Comparison of ENCODE assay signal across 8 cellular contexts in the genomic region with DNA sequence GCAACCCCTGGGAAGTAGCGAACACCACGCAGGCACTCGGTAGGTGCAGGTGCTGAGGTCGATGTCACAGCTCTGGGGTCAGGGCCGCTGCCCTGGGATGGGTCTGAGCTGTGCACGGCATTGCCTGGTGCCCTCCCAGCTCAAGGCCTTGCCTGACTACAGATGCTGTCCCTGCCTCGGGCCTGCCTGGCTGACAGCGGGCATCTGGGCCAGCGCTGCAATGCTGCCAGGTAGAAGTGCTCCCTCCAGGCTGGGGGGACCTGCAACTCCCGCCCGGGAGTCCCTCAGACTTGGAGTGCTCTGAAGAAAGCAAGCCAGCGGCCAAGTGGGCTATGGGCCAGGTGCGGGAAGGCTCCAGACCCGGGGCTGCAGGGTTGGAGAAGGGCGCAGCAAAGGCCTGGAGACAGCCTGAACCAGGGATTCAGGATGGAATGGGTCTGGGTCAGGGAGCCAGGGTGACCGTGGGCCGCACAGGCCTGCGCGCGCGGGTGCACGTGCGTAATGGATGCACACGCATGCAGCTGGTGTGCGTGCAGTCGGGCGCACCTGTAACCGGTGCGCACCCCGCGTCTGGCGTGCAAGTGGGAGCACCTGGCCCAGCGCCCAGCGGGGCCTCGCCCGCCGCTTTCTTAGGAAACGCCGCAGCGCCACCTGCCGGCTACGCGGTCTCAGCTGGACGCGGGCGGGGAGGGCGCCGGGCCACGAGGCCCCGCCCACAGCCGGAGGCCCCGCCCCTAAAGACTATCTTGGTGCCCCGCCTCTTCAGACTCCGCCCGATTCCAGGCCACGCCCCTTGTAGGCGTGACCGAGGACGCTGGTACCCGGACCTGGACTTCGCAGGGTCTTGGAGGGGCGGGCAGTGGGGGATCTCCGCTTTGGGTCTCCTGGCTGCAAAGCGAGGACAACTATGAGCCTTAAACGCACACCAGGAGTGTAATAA. TPM values are rescaled to one million over a fixed set of nuclear protein-coding genes. Genes with fewer than 3 reads are reported as not detected.
DNase-seq lines count a peak whose midpoint lies in the region; ATAC-seq and TF ChIP-seq lines count a peak whose summit lies in the region.

No MANE protein-coding gene starts in this region.

- CTCF ChIA-PET in Caco-2 (lab: Charles Lee), result interaction anchor here (0.5 to 2.2 kb wide), 8 partner anchors 13 to 1215 kb away, joined by 3 to 7 read pairs (median 4); no protein-coding TSS in a partner anchor

- peaks cover 7% of the 10 kb centered on the region for H3K36me3 Mint-ChIP-seq in Caco-2 (ENCODE audit: insufficient read depth, unreplicated experiment)

- H3K4me1 Mint-ChIP-seq in Caco-2 (ENCODE audit: low read depth, unreplicated experiment), result no peaks in the 10 kb centered on the region

- DNase-seq in Caco-2 (peak; percentile 83 to 92), H7 (peak; percentile 100), NCI-H1694 treated with DMSO at 0.1 percent for 48 hours (lab: John Stamatoyannopoulos, UW) (peak; percentile 69), T-helper 2 cell (peak; percentile 77 to 93 (median 83)), adrenal gland (peak; percentile 77 to 92 (median 87)), left cardiac atrium (peak; percentile 84)

- no peak overlapping the region for H3K27ac Mint-ChIP-seq in Caco-2 (ENCODE audit: unreplicated experiment)

- H3K9ac ChIP-seq in rectal smooth muscle tissue (ENCODE audit: low read length), result no peak overlapping the region

- H3K27me3 Mint-ChIP-seq in Caco-2 (ENCODE audit: insufficient read depth, unreplicated experiment), result peaks cover 3% of the 10 kb centered on the region

- H3K4me3 ChIP-seq in Caco-2 (ENCODE audit: low read depth, low read length), result no peak overlapping the region
- peak overlapping the region; percentile 21; the same call in 1 of the 2 replicates for H3K4me3 ChIP-seq in H7 (ENCODE audit: insufficient read depth, low read depth, low read length)
- no peak overlapping the region for H3K4me3 ChIP-seq in adrenal gland
- peak overlapping the region; percentile 9 for H3K4me3 ChIP-seq in rectal smooth muscle tissue (ENCODE audit: low read length)

- peak; percentile 65 to 71 for TF ChIP-seq CTCF in Caco-2 (IDR thresholded peaks at IDR 0.05; ENCODE audit: insufficient read depth in 1 of 2, low read depth in 1 of 2, low read length in 1 of 2, severe bottlenecking in 1 of 2, unreplicated experiment in 1 of 2)
- peak; percentile 30 to 80 (median 70) for TF ChIP-seq CTCF in adrenal gland (IDR thresholded peaks at IDR 0.05)

- POLR2A ChIA-PET in Caco-2 (lab: Charles Lee), result no interaction called here

- H3K4me1 ChIP-seq in Caco-2 (no peaks in the 10 kb centered on the region), adrenal gland (replicated peaks in 1 of 2) (peaks cover 0 to 5% of the 10 kb centered on the region in 2 donors), rectal smooth muscle tissue (ENCODE audit: control insufficient read depth, insufficient read depth, low read length) (no peaks in the 10 kb centered on the region)

- BruUV-seq in Caco-2 (replicated peaks; lab: Mats Ljungman, UMichigan), result no TSS peak

- intact Hi-C loops in Caco-2 (cut with micrococcal nuclease; ENCODE audit: unreplicated experiment), result loop anchor here (2.0 kb wide), 2 partner anchors 186 to 230 kb away; no protein-coding TSS in a partner anchor
- intact Hi-C loops in adrenal gland (cut with DNase I), result no loop called here
- intact Hi-C loops in left cardiac atrium (cut with DNase I), result loop anchor here (5.0 to 10.0 kb wide), 3 partner anchors 188 to 220 kb away; no protein-coding TSS in a partner anchor

- no peak for TF ChIP-seq POLR2A in adrenal gland (IDR thresholded peaks at IDR 0.05)

- no peaks in the 10 kb centered on the region for H3K9me3 Mint-ChIP-seq in Caco-2 (ENCODE audit: unreplicated experiment)

- H3K27me3 ChIP-seq in Caco-2 (replicated peaks; ENCODE audit: control insufficient read depth, insufficient read depth, low read length), result no peaks in the 10 kb centered on the region
- H3K27me3 ChIP-seq in H7 (ENCODE audit: control insufficient read depth, insufficient read depth, low read length), result peaks cover 9% of the 10 kb centered on the region
- peaks cover 18% of the 10 kb centered on the region for H3K27me3 ChIP-seq in adrenal gland
- peaks cover 4% of the 10 kb centered on the region for H3K27me3 ChIP-seq in rectal smooth muscle tissue (ENCODE audit: control insufficient read depth, insufficient read depth, low read length)

- no peaks in the 10 kb centered on the region for H3K9me3 ChIP-seq in Caco-2
- no peaks in the 10 kb centered on the region for H3K9me3 ChIP-seq in adrenal gland (replicated peaks in 1 of 3)

- H3K36me3 ChIP-seq in Caco-2 (ENCODE audit: control insufficient read depth, insufficient read depth, low read length) (no peaks in the 10 kb centered on the region), H7 (replicated peaks; ENCODE audit: control insufficient read depth, insufficient read depth, low read length) (no peaks in the 10 kb centered on the region), adrenal gland (replicated peaks in 1 of 2) (no peaks in the 10 kb centered on the region), rectal smooth muscle tissue (ENCODE audit: control insufficient read depth, insufficient read depth, low read length) (no peaks in the 10 kb centered on the region)

- ATAC-seq in left cardiac atrium, result peak; percentile 92 to 94
- no peak for ATAC-seq in HG02870 (IDR thresholded peaks at IDR 0.05; ENCODE audit: unreplicated experiment)

- no peak overlapping the region for H3K27ac ChIP-seq in adrenal gland
- H3K27ac ChIP-seq in rectal smooth muscle tissue (ENCODE audit: low read depth, low read length), result no peak overlapping the region

- peak overlapping the region; percentile 19 for H3K4me3 Mint-ChIP-seq in Caco-2 (ENCODE audit: unreplicated experiment)

- 0 to 11% (median 10%) methylated on average over 10 to 65 of the region's 65 CpGs; no CpG with 5 or more reads in 1 of the 4 donors for WGBS in adrenal gland, 4 donors

RNA-seq across cellular contexts. Expression of gene MICALL2, which starts 46.7 kb away (rescaled TPM):
- total RNA-seq in Caco-2 (2022), result 14.7 and 15.4 TPM in 2 replicates
- 5.2 and 7.6 TPM in 2 replicates for total RNA-seq in H7 (2014; rRNA removed; shearing (Covaris generic))
- total RNA-seq in adrenal gland, result 100 to 1,000 TPM in 2 of 8 donors, 10 to 100 TPM in 6; 29.9 to 174 (median 77.7) TPM
- 1,000 to 10,000 TPM in 1 of 3 donors, 100 to 1,000 TPM in 1, 1 to 10 TPM in 1; 7.9 to 1,057 (median 368) TPM for polyA plus RNA-seq in adrenal gland
- 10 to 100 TPM in 1 of 2 donors, 1 to 10 TPM in 1; 9.9 to 21.8 TPM for total RNA-seq in left cardiac atrium

Comparison
In these comparisons a context has a peak if more than half of its experiments do, and no peak if none do; other contexts are left out.
1. H3K4me3 ChIP-seq: peak in H7 (single experiment) and rectal smooth muscle tissue (single experiment); none in Caco-2 (single experiment) and adrenal gland (0 of 4).
2. intact Hi-C loops: an anchor here in Caco-2 (2.0 kb wide) and left cardiac atrium (5.0 to 10.0 kb wide); none called in adrenal gland.
3. Peak in every context shown above with its lines, with median percentiles within 50 percentile points of each other: DNase-seq.